In genomic region chr4:88616275-88616996, GRCh38 we compare ENCODE assay signal across 15 cellular contexts. TPM values are rescaled to one million over a fixed set of nuclear protein-coding genes. Genes with fewer than 3 reads are reported as not detected.
DNase-seq lines count a peak whose midpoint lies in the region; ATAC-seq and TF ChIP-seq lines count a peak whose summit lies in the region.
"Had no signal": no experiment of that assay in that cellular context is flagged by ENCODE, and none has a peak within 500 bp of the region (broad histone marks: within the 10 kb centered on the region; RNA-seq: fewer than 3 reads in every experiment).

No MANE protein-coding gene starts in this region.

- peaks cover 53% of the 10 kb centered on the region for H3K4me1 Mint-ChIP-seq in chondrocyte (ENCODE audit: low read depth)

- POLR2A ChIA-PET in BJ (lab: Charles Lee): no interaction called here

- H3K36me3 Mint-ChIP-seq in chondrocyte (ENCODE audit: low read depth): no peaks in the 10 kb centered on the region
- H3K36me3 Mint-ChIP-seq: neural progenitor cell had no signal

- no peak overlapping the region for H2AFZ ChIP-seq in osteoblast (ENCODE audit: low read length)
- H2AFZ ChIP-seq: neural progenitor cell had no signal

- peaks cover 17% of the 10 kb centered on the region for H3K79me2 ChIP-seq in osteoblast (ENCODE audit: insufficient read depth, low read length)

- H3K9me3 ChIP-seq in osteoblast (ENCODE audit: low read depth, low read length): no peaks in the 10 kb centered on the region
- H3K9me3 ChIP-seq: SJSA1 had no signal

- H3K27me3 ChIP-seq in BJ (ENCODE audit: control insufficient read depth, insufficient read depth, low read length): no peaks in the 10 kb centered on the region
- no peaks in the 10 kb centered on the region for H3K27me3 ChIP-seq in osteoblast (ENCODE audit: insufficient read depth, low read length)
- H3K27me3 ChIP-seq: neural progenitor cell, SJSA1 had no signal

- H3K27ac ChIP-seq in osteoblast (ENCODE audit: low read depth, low read length): peak overlapping the region; percentile 78
- H3K27ac ChIP-seq: neural progenitor cell, SJSA1 had no signal

- H3K9me3 Mint-ChIP-seq in chondrocyte (ENCODE audit: low read depth): no peaks in the 10 kb centered on the region
- H3K9me3 Mint-ChIP-seq: activated B cell treated with CpG ODN at 0.5 μM for 24 hours; activated T-cell treated with anti-CD3 and anti-CD28 coated beads, Interleukin-2, amount 50 U/mL, for 24 hours; neural progenitor cell had no signal

- peaks cover 51% of the 10 kb centered on the region for H3K4me1 ChIP-seq in osteoblast (ENCODE audit: insufficient read depth, low read length)

- peak; percentile 78 for DNase-seq in BJ (ENCODE audit: low read depth)
- DNase-seq in LHCN-M2 (ENCODE audit: low read depth): peak; percentile 92
- DNase-seq in chondrocyte (ENCODE audit: low spot score): no peak
- no peak for DNase-seq in osteoblast (ENCODE audit: insufficient read length, low spot score, missing footprints)
- no peak for DNase-seq in SK-N-DZ (ENCODE audit: low spot score)
- DNase-seq in DMS53 treated with DMSO at 0.1 percent for 48 hours (lab: John Stamatoyannopoulos, UW; ENCODE audit: unreplicated experiment): no peak
- no peak for DNase-seq in nucleus accumbens (lab: John Stamatoyannopoulos, UW)
- DNase-seq: activated B cell treated with CpG ODN at 0.5 μM for 24 hours; activated T-cell treated with anti-CD3 and anti-CD28 coated beads, Interleukin-2, amount 50 U/mL, for 24 hours; NCI-H146; NCI-H774 had no signal

- peak overlapping the region; percentile 57 for H3K27ac Mint-ChIP-seq in chondrocyte (ENCODE audit: unreplicated experiment)
- H3K27ac Mint-ChIP-seq: activated B cell treated with CpG ODN at 0.5 μM for 24 hours; activated T-cell treated with anti-CD3 and anti-CD28 coated beads, Interleukin-2, amount 50 U/mL, for 24 hours; neural progenitor cell had no signal

- H3K4me2 ChIP-seq in osteoblast (ENCODE audit: insufficient read depth, low read length): peak overlapping the region; percentile 43
- H3K4me2 ChIP-seq: neural progenitor cell had no signal

- no peaks in the 10 kb centered on the region for H3K27me3 Mint-ChIP-seq in chondrocyte (ENCODE audit: low read depth)
- H3K27me3 Mint-ChIP-seq: activated B cell treated with CpG ODN at 0.5 μM for 24 hours; activated T-cell treated with anti-CD3 and anti-CD28 coated beads, Interleukin-2, amount 50 U/mL, for 24 hours had no signal

- H3K4me3 ChIP-seq in BJ (ENCODE audit: low read depth, low read length): no peak overlapping the region
- no peak overlapping the region for H3K4me3 ChIP-seq in osteoblast (ENCODE audit: insufficient read depth, low read length)
- H3K4me3 ChIP-seq: neural progenitor cell, SJSA1 had no signal

- H3K36me3 ChIP-seq in BJ (ENCODE audit: control insufficient read depth, insufficient read depth, low read length) (no peaks in the 10 kb centered on the region), osteoblast (ENCODE audit: insufficient read depth, low read length) (no peaks in the 10 kb centered on the region)
- H3K36me3 ChIP-seq: neural progenitor cell, SJSA1 had no signal

- no peak overlapping the region for H3K4me3 Mint-ChIP-seq in chondrocyte (ENCODE audit: unreplicated experiment)
- H3K4me3 Mint-ChIP-seq: activated B cell treated with CpG ODN at 0.5 μM for 24 hours; activated T-cell treated with anti-CD3 and anti-CD28 coated beads, Interleukin-2, amount 50 U/mL, for 24 hours; neural progenitor cell had no signal

- no peaks in the 10 kb centered on the region for H4K20me1 ChIP-seq in osteoblast (ENCODE audit: insufficient read depth, low read length)

- CTCF ChIA-PET in BJ (lab: Yijun Ruan, JAX): interaction anchor here (1.6 to 4.0 kb wide), 2 partner anchors 18 to 77 kb away, joined by 3 to 14 read pairs; no protein-coding TSS in a partner anchor

- TF ChIP-seq CTCF in BJ (IDR thresholded peaks at IDR 0.05; ENCODE audit: insufficient read depth, low read depth, low read length) (no peak), chondrocyte (IDR thresholded peaks at IDR 0.05) (no peak), osteoblast (IDR thresholded peaks at IDR 0.05; ENCODE audit: extremely low read depth, low read depth, low read length) (no peak)

- ATAC-seq in HG03565 (IDR thresholded peaks at IDR 0.05; ENCODE audit: unreplicated experiment): no peak
- ATAC-seq: HCT116 had no signal

RNA-seq across cellular contexts. Expression of gene HERC3, which starts 24.2 kb away (rescaled TPM):
- polyA plus RNA-seq in BJ (2011; rRNA removed): 13.0 and 13.2 TPM in 2 replicates
- polyA minus RNA-seq in BJ (2011; rRNA and poly(A)+ RNA removed): 12.0 and 12.3 TPM in 2 replicates
- 21.3 and 21.8 TPM in 2 replicates for total RNA-seq in LHCN-M2 (2014; rRNA removed)
- 12.1 TPM for polyA plus RNA-seq in LHCN-M2 (2012)
- total RNA-seq in chondrocyte: 14.0 to 16.7 TPM (median 16.6 TPM) in 3 replicates
- total RNA-seq in osteoblast: 15.6 and 15.9 TPM in 2 replicates
- polyA plus RNA-seq in SK-N-DZ (2014; cell fraction: cytosol; rRNA removed): 2.8 and 3.6 TPM in 2 replicates
- 5.7 and 11.0 TPM in 2 replicates for polyA plus RNA-seq in SK-N-DZ (2014; cell fraction: nucleus; rRNA removed)

Comparison
In these comparisons a context has a peak if more than half of its experiments do, and no peak if none do; other contexts are left out.
1. DNase-seq: peak in BJ (single experiment) and LHCN-M2 (single experiment); none in chondrocyte (single experiment), osteoblast (single experiment), SK-N-DZ (single experiment), DMS53 treated with DMSO at 0.1 percent for 48 hours (single experiment) and nucleus accumbens (0 of 56).